Comparison of ENCODE assay signal across 28 cellular contexts in the genomic region with DNA sequence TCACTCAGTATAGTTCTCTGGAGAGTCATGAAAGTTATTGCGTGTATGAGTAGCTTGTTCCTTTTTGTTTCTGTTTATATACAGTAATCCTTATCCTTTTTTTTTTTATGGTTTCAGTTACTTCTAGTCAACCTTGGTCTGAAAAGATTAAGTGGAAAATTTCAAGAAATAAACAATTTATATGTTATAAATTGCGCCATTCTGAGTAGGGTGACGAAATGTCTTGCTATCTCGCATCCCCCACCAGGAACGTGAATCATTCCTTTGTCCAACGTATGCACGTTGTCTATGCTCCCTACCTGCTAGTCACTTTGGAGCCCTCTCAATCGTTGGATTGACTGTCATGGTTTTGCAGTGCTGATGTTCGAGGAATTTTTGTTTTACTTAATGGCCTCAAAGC.
DNase-seq lines count a peak whose midpoint lies in the region; ATAC-seq and TF ChIP-seq lines count a peak whose summit lies in the region.
"Had no signal": no experiment of that assay in that cellular context is flagged by ENCODE, and none has a peak within 500 bp of the region (broad histone marks: within the 10 kb centered on the region; RNA-seq: fewer than 3 reads in every experiment).

No MANE protein-coding gene starts in this region.

- H3K4me1 Mint-ChIP-seq in activated naive CD4-positive, alpha-beta T cell treated with anti-CD3 and anti-CD28 coated beads, Interleukin-2, amount 50 U/mL, for 24 hours: peaks cover 65% of the 10 kb centered on the region

- H3K4me2 ChIP-seq in smooth muscle cell: peak overlapping the region; percentile 20

- 53% methylated on average over 9 of the region's 9 CpGs for WGBS in smooth muscle cell (ENCODE audit: low lambda C conversion rate)

- H3K27me3 Mint-ChIP-seq in activated naive CD4-positive, alpha-beta T cell treated with anti-CD3 and anti-CD28 coated beads, Interleukin-2, amount 50 U/mL, for 24 hours: no peaks in the 10 kb centered on the region
- H3K27me3 Mint-ChIP-seq: CD4-positive, CD25-positive, alpha-beta regulatory T cell; central memory CD8-positive, alpha-beta T cell had no signal

- H2AFZ ChIP-seq in smooth muscle cell (ENCODE audit: low read depth): no peak overlapping the region

- peaks cover 6% of the 10 kb centered on the region for H3K9me3 Mint-ChIP-seq in activated naive CD4-positive, alpha-beta T cell treated with anti-CD3 and anti-CD28 coated beads, Interleukin-2, amount 50 U/mL, for 24 hours
- H3K9me3 Mint-ChIP-seq: activated T-helper 2 cell treated with anti-CD3 and anti-CD28 coated beads, Interferon-gamma antibody, Interleukin-2, Interleukin-4, amounts not matched to agents 10 μg/mL and 5 μg/mL and 100 μg/mL, durations not matched to agents 14 hours and 24 hours and 36 hours; CD4-positive, CD25-positive, alpha-beta regulatory T cell; central memory CD8-positive, alpha-beta T cell had no signal

- H3K36me3 ChIP-seq in smooth muscle cell (ENCODE audit: low read depth): no peaks in the 10 kb centered on the region
- H3K36me3 ChIP-seq: SJCRH30 had no signal

- peak overlapping the region; percentile 45 for H3K27ac ChIP-seq in smooth muscle cell (ENCODE audit: low read depth)
- H3K27ac ChIP-seq: esophagus muscularis mucosa, lower lobe of right lung, SJCRH30, upper lobe of right lung, VCaP had no signal

- H3K27me3 ChIP-seq in smooth muscle cell (ENCODE audit: low read depth): no peaks in the 10 kb centered on the region
- H3K27me3 ChIP-seq: esophagus muscularis mucosa, SJCRH30, upper lobe of right lung had no signal

- H3K9me3 ChIP-seq in smooth muscle cell (replicated peaks; ENCODE audit: low read depth): no peaks in the 10 kb centered on the region
- H3K9me3 ChIP-seq: esophagus muscularis mucosa, lower lobe of right lung, mucosa of descending colon, SJCRH30, upper lobe of right lung had no signal

- no peak for ATAC-seq in GM19324 (IDR thresholded peaks at IDR 0.05; ENCODE audit: low FRiP score, unreplicated experiment)
- ATAC-seq: activated CD8-positive, alpha-beta T cell treated with anti-CD3 and anti-CD28 coated beads, Interleukin-2, amount 10 ng/mL, durations not matched to agents 7 days and 5 days; activated naive CD4-positive, alpha-beta T cell treated with anti-CD3 and anti-CD28 coated beads, Interleukin-2, amount 50 U/mL, for 72 hours; lower lobe of right lung; mucosa of descending colon; stimulated activated naive CD8-positive, alpha-beta T cell treated with anti-CD3 and anti-CD28 coated beads, Interleukin-15, Interleukin-2, amounts not matched to agents 100 U/mL and 50 U/mL, for 24 hours; upper lobe of right lung had no signal

- no peaks in the 10 kb centered on the region for H3K4me1 ChIP-seq in smooth muscle cell (ENCODE audit: low read depth)
- H3K4me1 ChIP-seq: esophagus muscularis mucosa, lower lobe of right lung, SJCRH30, upper lobe of right lung had no signal

- peaks cover 13% of the 10 kb centered on the region for H3K36me3 Mint-ChIP-seq in activated naive CD4-positive, alpha-beta T cell treated with anti-CD3 and anti-CD28 coated beads, Interleukin-2, amount 50 U/mL, for 24 hours

- H3K79me2 ChIP-seq in smooth muscle cell (ENCODE audit: low read depth): peaks cover 18% of the 10 kb centered on the region

- TF ChIP-seq CTCF in smooth muscle cell (IDR thresholded peaks at IDR 0.05; ENCODE audit: borderline replicate concordance, insufficient read depth, poor library complexity, severe bottlenecking): no peak

- no peak overlapping the region for H3K4me3 ChIP-seq in smooth muscle cell
- H3K4me3 ChIP-seq: esophagus muscularis mucosa, lower lobe of right lung, mucosa of descending colon, SJCRH30, upper lobe of right lung had no signal

- no peak for DNase-seq in activated naive CD4-positive, alpha-beta T cell treated with Interleukin-2 at 50 U/mL for 16 hours
- DNase-seq in T1000 (lab: John Stamatoyannopoulos, UW) (peak; percentile 5), dedifferentiated amniotic fluid mesenchymal stem cell (ENCODE audit: extremely low spot score) (peak; percentile 27), smooth muscle cell (lab: John Stamatoyannopoulos, UW; ENCODE audit: unreplicated experiment) (no peak), DMS79 (lab: John Stamatoyannopoulos, UW) (no peak), EL (no peak)
- DNase-seq: activated CD4-positive, alpha-beta T cell treated with anti-CD3 and anti-CD28 coated beads for 4 hours; activated CD8-positive, alpha-beta T cell treated with anti-CD3 and anti-CD28 coated beads, Interleukin-2, amount 10 ng/mL, durations not matched to agents 7 days and 5 days; CD4-positive, CD25-positive, alpha-beta regulatory T cell; lower lobe of right lung; mucosa of descending colon; NCI-H1092; NCI-H187; NCI-H446 treated with DMSO at 0.1 percent for 48 hours; NCI-H82; RPMI8226; SJCRH30; stimulated activated naive CD8-positive, alpha-beta T cell treated with anti-CD3 and anti-CD28 coated beads, Interleukin-15, Interleukin-2, amounts not matched to agents 100 U/mL and 50 U/mL, for 24 hours; SW 1271; upper lobe of right lung had no signal

- H3F3A ChIP-seq in smooth muscle cell (ENCODE audit: low read depth): peaks cover 3% of the 10 kb centered on the region

- H4K20me1 ChIP-seq in smooth muscle cell (ENCODE audit: low read depth): no peaks in the 10 kb centered on the region

- no peak overlapping the region for H3K9ac ChIP-seq in smooth muscle cell (ENCODE audit: low read depth)

- H3K27ac Mint-ChIP-seq in activated naive CD4-positive, alpha-beta T cell treated with anti-CD3 and anti-CD28 coated beads, Interleukin-2, amount 50 U/mL, for 24 hours: peak overlapping the region; percentile 46
- H3K27ac Mint-ChIP-seq: activated CD8-positive, alpha-beta T cell treated with anti-CD3 and anti-CD28 coated beads, Interleukin-2, amount 10 ng/mL, durations not matched to agents 7 days and 5 days; activated T-helper 2 cell treated with anti-CD3 and anti-CD28 coated beads, Interferon-gamma antibody, Interleukin-2, Interleukin-4, amounts not matched to agents 10 μg/mL and 5 μg/mL and 100 μg/mL, durations not matched to agents 14 hours and 24 hours and 36 hours; nephron had no signal

- H3K4me3 Mint-ChIP-seq in activated naive CD4-positive, alpha-beta T cell treated with anti-CD3 and anti-CD28 coated beads, Interleukin-2, amount 50 U/mL, for 24 hours: no peak overlapping the region
- H3K4me3 Mint-ChIP-seq: activated CD8-positive, alpha-beta T cell treated with anti-CD3 and anti-CD28 coated beads, Interleukin-2, amount 10 ng/mL, durations not matched to agents 7 days and 5 days; CD4-positive, CD25-positive, alpha-beta regulatory T cell; central memory CD8-positive, alpha-beta T cell; nephron had no signal

Comparison
In these comparisons a context has a peak if more than half of its experiments do, and no peak if none do; other contexts are left out.
1. DNase-seq: peak in T1000 (single experiment) and dedifferentiated amniotic fluid mesenchymal stem cell (single experiment); none in activated naive CD4-positive, alpha-beta T cell treated with Interleukin-2 at 50 U/mL for 16 hours (single experiment), smooth muscle cell (single experiment), DMS79 (single experiment) and EL (single experiment).